Comparison of ENCODE assay signal across 10 cellular contexts in the genomic region with DNA sequence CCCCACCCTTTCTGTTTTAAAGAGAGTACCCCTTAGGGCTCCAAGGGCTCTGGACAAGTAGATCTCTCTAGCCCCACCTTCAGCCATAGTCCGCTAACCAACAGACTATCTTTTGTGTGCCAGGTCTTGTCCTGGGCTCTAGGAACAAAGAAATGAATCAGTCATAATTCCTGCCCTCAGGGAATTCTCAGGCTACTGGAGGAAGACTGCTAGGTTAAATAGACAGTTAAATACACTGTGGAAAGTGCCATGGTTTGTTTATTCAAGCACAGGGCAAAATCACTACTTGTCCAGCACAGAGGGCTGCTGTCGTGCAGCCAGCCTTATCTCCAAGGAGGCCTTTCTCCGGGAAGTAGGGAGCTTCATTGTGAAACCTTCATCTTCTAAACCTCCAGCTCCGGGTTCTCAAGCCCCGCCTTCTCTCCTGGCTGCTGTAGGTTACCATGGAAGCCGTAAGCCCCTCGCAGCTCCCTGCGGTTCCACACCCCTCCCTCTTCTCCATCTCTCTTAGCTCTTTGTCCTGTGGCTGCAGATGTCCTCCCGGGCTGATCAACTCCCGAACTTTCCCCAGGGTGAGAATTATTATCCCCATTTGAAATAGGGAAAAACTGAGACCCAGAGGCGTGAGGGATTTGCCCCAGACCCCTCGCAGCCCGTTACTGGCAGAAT. TPM values are rescaled to one million over a fixed set of nuclear protein-coding genes. Genes with fewer than 3 reads are reported as not detected.
DNase-seq lines count a peak whose midpoint lies in the region; ATAC-seq and TF ChIP-seq lines count a peak whose summit lies in the region.
"Had no signal": no experiment of that assay in that cellular context is flagged by ENCODE, and none has a peak within 500 bp of the region (broad histone marks: within the 10 kb centered on the region; RNA-seq: fewer than 3 reads in every experiment).

No MANE protein-coding gene starts in this region.

- H3K4me3 ChIP-seq in H7 (ENCODE audit: insufficient read depth, low read depth, low read length) = no peak overlapping the region
- no peak overlapping the region for H3K4me3 ChIP-seq in fibroblast of lung (replicated peaks in 1 of 4; ENCODE audit: control extremely low read depth in 1 of 4, insufficient read depth in 1 of 4, low read depth in 3 of 4, low read length in 4 of 4)
- H3K4me3 ChIP-seq: ovary had no signal

- no peaks in the 10 kb centered on the region for H4K20me1 ChIP-seq in fibroblast of lung (ENCODE audit: control insufficient read depth, extremely low read depth, insufficient read depth, low read length)

- no peaks in the 10 kb centered on the region for H3K4me1 ChIP-seq in fibroblast of lung (ENCODE audit: control insufficient read depth, extremely low read depth, insufficient read depth, low read length)

- no peaks in the 10 kb centered on the region for H3K79me2 ChIP-seq in fibroblast of lung (ENCODE audit: control insufficient read depth, insufficient read depth, low read length)

- peak overlapping the region; percentile 1 for H2AFZ ChIP-seq in fibroblast of lung (ENCODE audit: low read length)

- no peak overlapping the region for H3K9ac ChIP-seq in fibroblast of lung (ENCODE audit: insufficient read depth, low read length)

- H3K4me2 ChIP-seq in fibroblast of lung (ENCODE audit: extremely low read depth, insufficient read depth, low read length) = no peak overlapping the region

- H3K9me3 ChIP-seq in fibroblast of lung (ENCODE audit: control insufficient read depth, insufficient read depth, low read depth, low read length) = no peaks in the 10 kb centered on the region
- H3K9me3 ChIP-seq: ovary had no signal

- TF ChIP-seq CTCF in fibroblast of lung (conservative IDR thresholded peaks at IDR 0.05 in 1 of 2, IDR thresholded peaks at IDR 0.05 in 1 of 2; ENCODE audit: low read depth in 1 of 2, low read length in 2 of 2) (no peak), GM20000 (IDR thresholded peaks at IDR 0.05; ENCODE audit: extremely low read depth, missing control alignments) (no peak)

- peak; percentile 89 for DNase-seq in H7
- DNase-seq in NCI-H524 treated with DMSO at 0.1 percent for 48 hours (lab: John Stamatoyannopoulos, UW) = peak; percentile 1
- peak; percentile 29 to 44 for DNase-seq in fibroblast of lung (ENCODE audit: low read depth in 2 of 2)
- DNase-seq in pulmonary artery endothelial cell (ENCODE audit: low read depth, low spot score) = peak; percentile 37
- no peak for DNase-seq in GM20000 (ENCODE audit: low spot score)
- DNase-seq: aorta, ovary had no signal

- ATAC-seq in GM21619 (IDR thresholded peaks at IDR 0.05; ENCODE audit: unreplicated experiment) (no peak), GM18861 (IDR thresholded peaks at IDR 0.05; ENCODE audit: unreplicated experiment) (no peak), GM18858 (IDR thresholded peaks at IDR 0.05; ENCODE audit: unreplicated experiment) (no peak)

- H3K27ac ChIP-seq in fibroblast of lung (ENCODE audit: insufficient read depth, low read length) = no peak overlapping the region
- H3K27ac ChIP-seq: ovary had no signal

- no peaks in the 10 kb centered on the region for H3K36me3 ChIP-seq in H7 (replicated peaks; ENCODE audit: control insufficient read depth, insufficient read depth, low read length)
- no peaks in the 10 kb centered on the region for H3K36me3 ChIP-seq in fibroblast of lung (ENCODE audit: control insufficient read depth, insufficient read depth, low read length)
- H3K36me3 ChIP-seq: ovary had no signal

- H3K27me3 ChIP-seq in H7 (ENCODE audit: control insufficient read depth, insufficient read depth, low read length) (no peaks in the 10 kb centered on the region), fibroblast of lung (ENCODE audit: control insufficient read depth, insufficient read depth, low read length) (peaks cover 2% of the 10 kb centered on the region)
- H3K27me3 ChIP-seq: ovary had no signal

RNA-seq across cellular contexts. Expression of a gene that starts 29.8 kb away (rescaled TPM):
- 0.18 and 1.3 TPM in 2 replicates for total RNA-seq in H7 (2014; rRNA removed; shearing (Covaris generic))
- not detected in 2 replicates for total RNA-seq in fibroblast of lung
- not detected in 2 replicates for polyA plus RNA-seq in fibroblast of lung
- polyA plus RNA-seq in fibroblast of lung (2012) = not detected in 2 replicates
- not detected in 2 replicates for polyA minus RNA-seq in fibroblast of lung (ENCODE audit: low replicate concordance)
- not detected in 2 replicates for total RNA-seq in pulmonary artery endothelial cell
- polyA plus RNA-seq: ovary had no signal

RNA-seq across cellular contexts. Expression of a gene that starts 35.4 kb away (rescaled TPM):
- 23.3 and 30.0 TPM in 2 replicates for total RNA-seq in H7 (2014; rRNA removed; shearing (Covaris generic))
- total RNA-seq in fibroblast of lung (14.5 and 15.2 TPM in 2 replicates), pulmonary artery endothelial cell (16.5 and 25.2 TPM in 2 replicates)
- 16.2 and 16.8 TPM in 2 replicates for polyA plus RNA-seq in fibroblast of lung
- polyA plus RNA-seq in fibroblast of lung (2012) = 19.0 and 20.2 TPM in 2 replicates
- polyA minus RNA-seq in fibroblast of lung (ENCODE audit: low replicate concordance) = 12.7 and 13.6 TPM in 2 replicates
